ENCODE assay signal across 10 cellular contexts in genomic region chr14:100904307-100905019, GRCh38. TPM values are rescaled to one million over a fixed set of nuclear protein-coding genes. Genes with fewer than 3 reads are reported as not detected.
A peak's percentile ranks its signal among the peaks of the same experiment; 100 is the strongest.
DNase-seq lines count a peak whose midpoint lies in the region; ATAC-seq and TF ChIP-seq lines count a peak whose summit lies in the region.
"Had no signal": no experiment of that assay in that cellular context is flagged by ENCODE, and none has a peak within 500 bp of the region (broad histone marks: within the 10 kb centered on the region; RNA-seq: fewer than 3 reads in every experiment).

No MANE protein-coding gene starts in this region.

- no peak overlapping the region for H3K4ac ChIP-seq in neuronal stem cell (ENCODE audit: low read length)

- peak overlapping the region; percentile 69 for H4K91ac ChIP-seq in neuronal stem cell (ENCODE audit: low read depth, low read length, poor library complexity)

- H2BK12ac ChIP-seq in neuronal stem cell (ENCODE audit: low read length): no peak overlapping the region

- DNase-seq in NCI-H345 (lab: John Stamatoyannopoulos, UW): peak; percentile 16
- DNase-seq in NCI-H345 treated with DMSO at 0.1 percent for 48 hours (lab: John Stamatoyannopoulos, UW; ENCODE audit: unreplicated experiment): no peak
- peak; percentile 15 for DNase-seq in NB4 (ENCODE audit: low read depth)
- no peak for DNase-seq in epithelial cell of proximal tubule (ENCODE audit: low read depth)
- peak; percentile 73 for DNase-seq in neuronal stem cell (ENCODE audit: low spot score)
- DNase-seq in AG08395 (ENCODE audit: low spot score): no peak
- DNase-seq: effector CD4-positive, alpha-beta T cell had no signal

- H3K4me3 ChIP-seq in NB4 (ENCODE audit: low read depth, low read length) (no peak overlapping the region), epithelial cell of proximal tubule (ENCODE audit: low read depth, low read length) (no peak overlapping the region), neuronal stem cell (ENCODE audit: low read length in 2 of 2) (peak overlapping the region; percentile 36 to 72)

- H3K23ac ChIP-seq in neuronal stem cell (ENCODE audit: low read depth, low read length, poor library complexity): no peak overlapping the region

- H3K27ac ChIP-seq in neuronal stem cell (replicated peaks; ENCODE audit: low read length): no peak overlapping the region

- peak overlapping the region; percentile 93 for H3K18ac ChIP-seq in neuronal stem cell (ENCODE audit: low read length)

- H3K27me3 ChIP-seq in neuronal stem cell (ENCODE audit: control insufficient read depth in 3 of 3, insufficient read depth in 3 of 3, low read depth in 1 of 3, low read length in 3 of 3): no peaks in the 10 kb centered on the region

- peak overlapping the region; percentile 75 for H3K9ac ChIP-seq in neuronal stem cell (ENCODE audit: low read depth, low read length, poor library complexity)

- no CpG with 5 or more reads among the region's 43 CpGs for WGBS in neuronal stem cell (ENCODE audit: extremely low coverage in 2 of 2, insufficient read length in 2 of 2, insufficient replicate concordance in 1 of 2), 2 donors

- peak; percentile 26 for TF ChIP-seq CTCF in NB4 (IDR thresholded peaks at IDR 0.05; ENCODE audit: low read depth, low read length)
- TF ChIP-seq CTCF in epithelial cell of proximal tubule (conservative IDR thresholded peaks at IDR 0.05; ENCODE audit: low read depth, low read length): peak; percentile 45

- no peaks in the 10 kb centered on the region for H3K36me3 ChIP-seq in neuronal stem cell (replicated peaks in 1 of 2; ENCODE audit: control insufficient read depth in 2 of 2, insufficient read depth in 2 of 2, low read length in 2 of 2)

- peaks cover 2 to 9% of the 10 kb centered on the region in 2 donors for H3K9me3 ChIP-seq in neuronal stem cell (replicated peaks in 1 of 2; ENCODE audit: control insufficient read depth in 2 of 2, insufficient read depth in 1 of 2, low read depth in 1 of 2, low read length in 2 of 2)

- peak overlapping the region; percentile 50 for H2BK120ac ChIP-seq in neuronal stem cell (ENCODE audit: low read depth, low read length)

- no peak for ATAC-seq in HG02588 (IDR thresholded peaks at IDR 0.05; ENCODE audit: unreplicated experiment)
- ATAC-seq in GM18498 (IDR thresholded peaks at IDR 0.05; ENCODE audit: unreplicated experiment): no peak

- H3K14ac ChIP-seq in neuronal stem cell (ENCODE audit: low read length): peak overlapping the region; percentile 41

- peak overlapping the region; percentile 85 for H3K4me2 ChIP-seq in neuronal stem cell (ENCODE audit: insufficient read depth, low read length, poor library complexity, severe bottlenecking)

- no peaks in the 10 kb centered on the region for H3K79me1 ChIP-seq in neuronal stem cell (ENCODE audit: low read depth, low read length)

- peak overlapping the region; percentile 87 for H2AK5ac ChIP-seq in neuronal stem cell (ENCODE audit: low read depth, low read length)

- peak overlapping the region; percentile 76 for H2BK5ac ChIP-seq in neuronal stem cell (ENCODE audit: low read length)

- H4K8ac ChIP-seq in neuronal stem cell (ENCODE audit: low read depth, low read length): no peak overlapping the region

- peaks cover 41 to 50% of the 10 kb centered on the region in 2 donors for H3K4me1 ChIP-seq in neuronal stem cell (ENCODE audit: control insufficient read depth in 2 of 2, insufficient read depth in 1 of 2, low read depth in 1 of 2, low read length in 2 of 2)

- H2BK15ac ChIP-seq in neuronal stem cell (ENCODE audit: low read length): no peak overlapping the region

- H2AFZ ChIP-seq in neuronal stem cell (ENCODE audit: low read length): peak overlapping the region; percentile 88

- TF ChIP-seq POLR2A in NB4 (IDR thresholded peaks at IDR 0.05; ENCODE audit: extremely low read depth, insufficient read length): no peak

RNA-seq across cellular contexts. Expression of gene RTL1, which starts 0.9 kb away (rescaled TPM):
- 0.06 TPM in 1 of 2 replicates, not detected in the other for total RNA-seq in epithelial cell of proximal tubule
- 3.6 TPM for polyA plus RNA-seq in neuronal stem cell (2013, experiment 1 of 2)
- 3.6 TPM for polyA plus RNA-seq in neuronal stem cell (2013, experiment 2 of 2)
- total RNA-seq: myocyte had no signal

Comparison
In these comparisons a context has a peak if more than half of its experiments do, and no peak if none do; other contexts are left out.
1. DNase-seq: peak in NCI-H345 (single experiment), NB4 (single experiment) and neuronal stem cell (single experiment); none in NCI-H345 treated with DMSO at 0.1 percent for 48 hours (single experiment), epithelial cell of proximal tubule (single experiment) and AG08395 (single experiment).
2. H3K4me3 ChIP-seq: peak in neuronal stem cell (2 of 2); none in NB4 (single experiment) and epithelial cell of proximal tubule (single experiment).